Comparison of ENCODE assay signal across 8 cellular contexts in genomic region chr3:129627350-129628168, GRCh38.
DNase-seq lines count a peak whose midpoint lies in the region; ATAC-seq and TF ChIP-seq lines count a peak whose summit lies in the region.

No MANE protein-coding gene starts in this region.

- peak; percentile 81 for TF ChIP-seq CTCF in AG09319 (IDR thresholded peaks at IDR 0.05; ENCODE audit: low read depth, low read length)
- peak; percentile 81 for TF ChIP-seq CTCF in HL-60 (IDR thresholded peaks at IDR 0.05; ENCODE audit: insufficient read depth, low read length)

- no peaks in the 10 kb centered on the region for H3K27me3 ChIP-seq in HL-60 (ENCODE audit: insufficient read depth, poor library complexity, severe bottlenecking)

- no peak for DNase-seq in AG09319 (ENCODE audit: extremely low read depth, low read depth)
- peak; percentile 87 to 88 for DNase-seq in HL-60 (ENCODE audit: low read depth in 1 of 2, low spot score in 1 of 2)
- DNase-seq in NOMO-1 (lab: John Stamatoyannopoulos, UW; ENCODE audit: unreplicated experiment in 2 of 2), result peak; percentile 84 to 97
- peak; percentile 73 for DNase-seq in activated CD8-positive, alpha-beta memory T cell treated with anti-CD3 and anti-CD28 coated beads, Interleukin-2, amount 50 U/mL, for 48 hours
- peak; percentile 64 for DNase-seq in epidermal melanocyte (ENCODE audit: insufficient read length, low spot score)
- peak; percentile 79 for DNase-seq in midbrain (lab: John Stamatoyannopoulos, UW)
- peak; percentile 69 for DNase-seq in stimulated activated CD8-positive, alpha-beta memory T cell treated with anti-CD3 and anti-CD28 coated beads, Interleukin-4, amount 100 ng/mL, for 48 hours

- ATAC-seq in GM18909 (IDR thresholded peaks at IDR 0.05; ENCODE audit: poor library complexity, unreplicated experiment), result peak; percentile 54

- H3K27ac ChIP-seq in HL-60 (replicated peaks), result peak overlapping the region; percentile 77

- peak overlapping the region; percentile 60 for H3K4me3 ChIP-seq in HL-60 (replicated peaks; ENCODE audit: insufficient read depth, low read length)
